14 cellular contexts compared by ENCODE assay signal in genomic region chr5:134549714-134550113, GRCh38. TPM values are rescaled to one million over a fixed set of nuclear protein-coding genes. Genes with fewer than 3 reads are reported as not detected.
DNase-seq lines count a peak whose midpoint lies in the region; ATAC-seq and TF ChIP-seq lines count a peak whose summit lies in the region.
"Had no signal": no experiment of that assay in that cellular context is flagged by ENCODE, and none has a peak within 500 bp of the region (broad histone marks: within the 10 kb centered on the region; RNA-seq: fewer than 3 reads in every experiment).

No MANE protein-coding gene starts in this region.

- peaks cover 70% of the 10 kb centered on the region for H3K4me1 ChIP-seq in ACC112 (ENCODE audit: control insufficient read depth, insufficient read depth, low read length, unreplicated experiment)
- peaks cover 38% of the 10 kb centered on the region for H3K4me1 ChIP-seq in RWPE2 (ENCODE audit: insufficient read depth, poor library complexity, severe bottlenecking)
- H3K4me1 ChIP-seq in endodermal cell (ENCODE audit: control insufficient read depth, insufficient read depth, low read length), result no peaks in the 10 kb centered on the region

- DNase-seq in Daoy (ENCODE audit: low read depth), result peak; percentile 71
- DNase-seq in RWPE2 (ENCODE audit: low spot score), result no peak
- peak; percentile 91 for DNase-seq in fibroblast of mammary gland (ENCODE audit: low read depth)
- no peak for DNase-seq in endodermal cell
- DNase-seq: activated CD4-positive, alpha-beta T cell treated with anti-CD3 and anti-CD28 coated beads, Interleukin-2, amount 10 ng/mL, durations not matched to agents 7 days and 5 days; amygdala; Kasumi-1; NCI-H345; uterus had no signal

- H3K27me3 Mint-ChIP-seq in endodermal cell (ENCODE audit: insufficient read depth), result no peaks in the 10 kb centered on the region
- H3K27me3 Mint-ChIP-seq: activated CD4-positive, alpha-beta T cell treated with anti-CD3 and anti-CD28 coated beads, Interleukin-2, amount 10 ng/mL, durations not matched to agents 7 days and 5 days had no signal

- 58 to 88% methylated on average over 1 to 3 of the region's 3 CpGs for WGBS in endodermal cell (ENCODE audit: insufficient coverage in 1 of 2, insufficient read length in 1 of 2), 2 experiments

- peaks cover 19% of the 10 kb centered on the region for H3K79me2 ChIP-seq in ACC112 (ENCODE audit: control insufficient read depth, insufficient read depth, low read length, unreplicated experiment)

- H3K4me3 Mint-ChIP-seq in endodermal cell, result no peak overlapping the region
- H3K4me3 Mint-ChIP-seq: activated CD4-positive, alpha-beta T cell treated with anti-CD3 and anti-CD28 coated beads, Interleukin-2, amount 10 ng/mL, durations not matched to agents 7 days and 5 days; nephron had no signal

- H3K36me3 ChIP-seq in ACC112 (ENCODE audit: insufficient read depth, low read length), result no peaks in the 10 kb centered on the region
- H3K36me3 ChIP-seq in RWPE2 (ENCODE audit: low read depth), result peaks cover 82% of the 10 kb centered on the region
- H3K36me3 ChIP-seq in endodermal cell (ENCODE audit: control insufficient read depth, insufficient read depth, low read length), result peaks cover 32% of the 10 kb centered on the region
- H3K36me3 ChIP-seq: uterus had no signal

- H3K27ac Mint-ChIP-seq in endodermal cell, result no peak overlapping the region
- H3K27ac Mint-ChIP-seq: activated CD4-positive, alpha-beta T cell treated with anti-CD3 and anti-CD28 coated beads, Interleukin-2, amount 10 ng/mL, durations not matched to agents 7 days and 5 days; nephron had no signal

- H3K4me1 Mint-ChIP-seq in endodermal cell, result peaks cover 16% of the 10 kb centered on the region

- H3K4me3 ChIP-seq in ACC112 (ENCODE audit: low read depth, low read length) (peak overlapping the region; percentile 5; the same call in 1 of the 2 replicates), RWPE2 (ENCODE audit: severe bottlenecking) (no peak overlapping the region), fibroblast of mammary gland (ENCODE audit: control insufficient read depth, low read depth, low read length) (no peak overlapping the region), endodermal cell (ENCODE audit: low read length) (no peak overlapping the region)
- H3K4me3 ChIP-seq: uterus had no signal

- ATAC-seq in RWPE2 (ENCODE audit: low read depth) (no peak), HG03457 (IDR thresholded peaks at IDR 0.05; ENCODE audit: unreplicated experiment) (no peak), GM18519 (IDR thresholded peaks at IDR 0.05; ENCODE audit: low FRiP score, unreplicated experiment) (no peak), GM21367 (IDR thresholded peaks at IDR 0.05; ENCODE audit: unreplicated experiment) (no peak)

- H3K9me3 ChIP-seq in RWPE2 (ENCODE audit: severe bottlenecking) (no peaks in the 10 kb centered on the region), endodermal cell (ENCODE audit: control insufficient read depth, low read length) (no peaks in the 10 kb centered on the region)
- H3K9me3 ChIP-seq: uterus had no signal

- no peaks in the 10 kb centered on the region for H3K9me3 Mint-ChIP-seq in endodermal cell
- H3K9me3 Mint-ChIP-seq: activated CD4-positive, alpha-beta T cell treated with anti-CD3 and anti-CD28 coated beads, Interleukin-2, amount 10 ng/mL, durations not matched to agents 7 days and 5 days; nephron had no signal

- TF ChIP-seq CTCF in RWPE2 (IDR thresholded peaks at IDR 0.05; ENCODE audit: poor library complexity, severe bottlenecking), result no peak
- no peak for TF ChIP-seq CTCF in fibroblast of mammary gland (conservative IDR thresholded peaks at IDR 0.05; ENCODE audit: control insufficient read depth, insufficient read depth, low read depth, low read length)
- TF ChIP-seq CTCF in endodermal cell (conservative IDR thresholded peaks at IDR 0.05), result no peak

- H3K27ac ChIP-seq in ACC112 (ENCODE audit: low read depth, low read length) (peak overlapping the region; percentile 66), RWPE2 (ENCODE audit: poor library complexity, severe bottlenecking) (peak overlapping the region; percentile 83), endodermal cell (ENCODE audit: low read depth, low read length) (no peak overlapping the region)
- H3K27ac ChIP-seq: uterus had no signal

- H3K27me3 ChIP-seq in ACC112 (ENCODE audit: insufficient read depth, low read length) (no peaks in the 10 kb centered on the region), RWPE2 (ENCODE audit: insufficient read depth, poor library complexity, severe bottlenecking) (no peaks in the 10 kb centered on the region), endodermal cell (ENCODE audit: control insufficient read depth, insufficient read depth, low read length, poor library complexity, severe bottlenecking) (no peaks in the 10 kb centered on the region)
- H3K27me3 ChIP-seq: uterus had no signal

- no peak overlapping the region for H3K9ac ChIP-seq in endodermal cell (ENCODE audit: extremely low read depth, low read length, poor library complexity, severe bottlenecking)

- peaks cover 59% of the 10 kb centered on the region for H3K36me3 Mint-ChIP-seq in endodermal cell (ENCODE audit: low read depth)

- H2AFZ ChIP-seq in ACC112 (ENCODE audit: low read length, unreplicated experiment), result no peak overlapping the region

RNA-seq across cellular contexts. Expression of gene JADE2, which starts 24.2 kb away (rescaled TPM):
- total RNA-seq in Daoy (2014; rRNA removed; shearing (Covaris generic)), result 10.9 and 21.1 TPM in 2 replicates
- total RNA-seq in endodermal cell, result 10 to 100 TPM; 33.9 to 51.9 TPM
- polyA plus RNA-seq in endodermal cell (2013, experiment 1 of 2), result 4.3 TPM
- 4.5 TPM for polyA plus RNA-seq in endodermal cell (2013, experiment 2 of 2)

Comparison
In these comparisons a context has a peak if more than half of its experiments do, and no peak if none do; other contexts are left out.
1. DNase-seq: peak in Daoy (single experiment) and fibroblast of mammary gland (single experiment); none in RWPE2 (single experiment) and endodermal cell (single experiment).